8 cellular contexts compared by ENCODE assay signal in the genomic region with DNA sequence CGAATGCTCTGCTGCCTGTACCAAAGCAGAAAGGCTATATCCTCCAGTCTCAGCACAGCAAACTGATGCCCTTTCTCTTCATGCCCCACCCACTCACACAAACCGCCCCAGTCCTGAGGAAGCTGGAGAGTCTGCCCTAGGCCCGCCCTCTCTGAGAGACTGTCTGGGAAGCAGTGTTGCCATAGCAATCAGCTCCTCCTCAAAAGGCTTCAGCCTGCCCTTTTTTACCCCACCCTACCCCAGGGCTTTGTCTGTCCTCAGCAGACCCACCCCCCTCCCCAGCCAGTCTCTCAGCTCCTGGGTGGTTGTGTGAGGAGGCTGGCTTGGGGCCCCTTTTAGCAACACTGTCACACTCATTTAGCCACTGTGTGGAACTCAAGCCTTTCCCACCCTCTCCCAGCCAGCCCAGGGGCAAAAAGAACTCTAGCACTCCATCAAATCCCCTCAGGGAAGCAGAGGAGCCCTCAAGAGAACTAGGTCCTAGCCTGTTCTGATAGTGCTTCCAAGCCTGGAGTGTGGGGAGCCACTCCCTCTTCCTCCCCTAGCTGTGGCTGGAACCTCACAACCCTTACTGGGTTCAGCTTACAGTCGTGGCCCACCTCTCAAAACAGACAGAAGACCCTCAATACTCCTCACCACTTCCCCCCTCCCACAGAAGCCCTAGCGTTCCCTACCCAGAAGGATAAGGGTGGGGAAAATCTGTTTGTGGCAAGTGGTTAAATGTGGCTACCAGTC. TPM values are rescaled to one million over a fixed set of nuclear protein-coding genes. Genes with fewer than 3 reads are reported as not detected.
A peak's percentile ranks its signal among the peaks of the same experiment; 100 is the strongest.
DNase-seq lines count a peak whose midpoint lies in the region; ATAC-seq lines count a peak whose summit lies in the region.

No MANE protein-coding gene starts in this region.

- DNase-seq in GM04503 (ENCODE audit: low read depth) (peak; percentile 94), NAMALWA (ENCODE audit: low spot score) (peak; percentile 82), T-cell (peak in 33 of 34 experiments; percentile 16 to 76 (median 50)), astrocyte of the hippocampus (ENCODE audit: low read depth, low spot score) (peak; percentile 97), hypothalamus (lab: John Stamatoyannopoulos, UW) (peak in 43 of 51 donors; percentile 20 to 91 (median 65)), renal cortical epithelial cell (ENCODE audit: low read depth) (peak; percentile 87), LoVo (ENCODE audit: low spot score) (no peak)

- H3K27ac Mint-ChIP-seq in T-cell, result peak overlapping the region; percentile 95 to 97

- H3K27me3 Mint-ChIP-seq in T-cell, result no peaks in the 10 kb centered on the region

- CTCF ChIA-PET in T-cell (lab: Charles Lee), result interaction anchor here (0.6 to 3.0 kb wide), 9 partner anchors 11 to 920 kb away, joined by 3 to 12 read pairs (median 4); a partner anchor contains a TSS

- peak in 3 of 4 experiments; percentile 5 to 15 (median 6) for ATAC-seq in T-cell (replicated peaks in 1 of 4)
- ATAC-seq in GM21717 (IDR thresholded peaks at IDR 0.05; ENCODE audit: unreplicated experiment), result no peak

- POLR2A ChIA-PET in T-cell (lab: Charles Lee), result interaction anchor here in 1 of 2 donors (0.5 to 1.1 kb wide), 2 partner anchors 11 to 596 kb away, joined by 3 to 5 read pairs; a partner anchor contains a TSS

- no peaks in the 10 kb centered on the region for H3K9me3 Mint-ChIP-seq in T-cell

- peaks cover 56 to 62% (median 61%) of the 10 kb centered on the region in 3 donors for H3K4me1 Mint-ChIP-seq in T-cell

- peak overlapping the region; percentile 88 to 91 (median 90) for H3K4me3 Mint-ChIP-seq in T-cell

- no peaks in the 10 kb centered on the region for H3K36me3 Mint-ChIP-seq in T-cell

RNA-seq across cellular contexts. Expression of a gene that starts 1.4 kb away (rescaled TPM):
- 10 to 100 TPM in 1 of 5 donors, 1 to 10 TPM in 4; 4.7 to 12.7 (median 8.9) TPM for total RNA-seq in T-cell
- total RNA-seq in renal cortical epithelial cell, result 32.1 and 36.9 TPM in 2 replicates

RNA-seq across cellular contexts. Expression of a gene that starts 11.3 kb away (rescaled TPM):
- 10 to 100 TPM; 35.8 to 58.2 (median 53.7) TPM for total RNA-seq in T-cell
- 128 and 235 TPM in 2 replicates for total RNA-seq in renal cortical epithelial cell

RNA-seq across cellular contexts. Expression of a gene that starts 17.9 kb away (rescaled TPM):
- 10 to 100 TPM; 23.0 to 32.1 (median 29.9) TPM for total RNA-seq in T-cell
- 16.5 and 30.6 TPM in 2 replicates for total RNA-seq in renal cortical epithelial cell

RNA-seq across cellular contexts. Expression of a gene that starts 34.5 kb away (rescaled TPM):
- total RNA-seq in T-cell (10 to 100 TPM; 20.0 to 30.7 (median 28.2) TPM), renal cortical epithelial cell (6.7 and 13.0 TPM in 2 replicates)

RNA-seq across cellular contexts. Expression of a gene that starts 41.9 kb away (rescaled TPM):
- 100 to 1,000 TPM; 141 to 232 (median 167) TPM for total RNA-seq in T-cell
- total RNA-seq in renal cortical epithelial cell, result 396 and 420 TPM in 2 replicates
